21 cellular contexts compared by ENCODE assay signal in the genomic region with DNA sequence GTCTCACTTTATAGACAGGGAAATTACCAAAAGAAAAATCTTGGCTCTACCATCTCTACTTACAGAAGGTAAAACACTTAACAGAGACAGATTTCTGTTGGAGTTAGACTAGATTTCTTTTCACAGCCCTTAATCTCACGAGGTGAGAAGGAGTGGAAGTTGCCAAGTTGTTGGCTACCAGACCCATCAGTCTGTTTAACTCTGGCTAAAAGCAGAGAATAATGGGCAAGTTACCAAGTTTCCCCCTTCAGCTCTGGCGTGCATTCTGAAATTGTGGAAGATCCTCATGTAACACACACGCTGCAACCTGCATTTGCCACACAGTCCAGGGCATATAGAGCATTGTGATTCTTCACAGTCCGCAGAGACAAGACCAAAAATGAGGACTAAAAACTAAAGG.
"Had no signal": no experiment of that assay in that cellular context is flagged by ENCODE, and none has a peak within 500 bp of the region (broad histone marks: within the 10 kb centered on the region; RNA-seq: fewer than 3 reads in every experiment).

No MANE protein-coding gene starts in this region.

- DNase-seq: activated CD4-positive, alpha-beta T cell treated with anti-CD3 and anti-CD28 coated beads, Interleukin-2, amount 50 U/mL, for 1 hour; activated CD4-positive, CD25-positive, alpha-beta regulatory T cell; activated naive CD4-positive, alpha-beta T cell; activated naive CD8-positive, alpha-beta T cell treated with anti-CD3 and anti-CD28 coated beads, Interleukin-2, amount 10 ng/mL, durations not matched to agents 7 days and 5 days; amygdala; body of pancreas; central memory CD4-positive, alpha-beta T cell; erythroblast; left ventricle myocardium superior; mucosa of descending colon; naive thymus-derived CD4-positive, alpha-beta T cell; SK-N-SH; stimulated activated CD4-positive, alpha-beta T cell treated with anti-CD3 and anti-CD28 coated beads, Interleukin-2, amount 100 ng/mL, for 24 hours; stimulated activated naive CD4-positive, alpha-beta T cell treated with Interleukin-2 at 50 U/mL for 16 hours; T1000; transverse colon had no signal

- H3K4me3 ChIP-seq: body of pancreas, coronary artery, mucosa of descending colon, neural progenitor cell, prostate gland, right atrium auricular region, transverse colon had no signal

- H3K9ac ChIP-seq: neural progenitor cell, SK-N-SH had no signal

- H3K9me3 ChIP-seq: body of pancreas, mucosa of descending colon, prostate gland, right atrium auricular region, SK-N-SH, transverse colon had no signal

- ATAC-seq: activated T-helper 17 cell treated with anti-CD3 and anti-CD28 coated beads, Interleukin-2, amount 50 U/mL, for 72 hours; body of pancreas; left ventricle myocardium superior; mucosa of descending colon; naive thymus-derived CD4-positive, alpha-beta T cell had no signal

- H3K27ac ChIP-seq: body of pancreas, coronary artery, neural progenitor cell, prostate gland, right atrium auricular region, transverse colon had no signal

- H2AFZ ChIP-seq: neural progenitor cell had no signal

- H3K4me1 ChIP-seq: prostate gland had no signal

- H3K27me3 ChIP-seq: body of pancreas, neural progenitor cell, right atrium auricular region, transverse colon had no signal

- H3K4me2 ChIP-seq: SK-N-SH had no signal
